ENCODE assay signal across 27 cellular contexts in genomic region chr17:72056155-72056554, GRCh38.
"Had no signal": no experiment of that assay in that cellular context is flagged by ENCODE, and none has a peak within 500 bp of the region (broad histone marks: within the 10 kb centered on the region; RNA-seq: fewer than 3 reads in every experiment).

No MANE protein-coding gene starts in this region.

- H3K4me1 Mint-ChIP-seq: naive B cell; natural killer cell; stimulated activated effector memory CD8-positive, alpha-beta T cell treated with anti-CD3 and anti-CD28 coated beads, Interleukin-12 subunit alpha, Interleukin-12 subunit beta, amount 100 ng/mL, for 72 hours had no signal

- H3K27ac Mint-ChIP-seq: mesothelial cell of epicardium; naive B cell; natural killer cell; nephron progenitor cell; neural progenitor cell; stimulated activated effector memory CD8-positive, alpha-beta T cell treated with anti-CD3 and anti-CD28 coated beads, Interleukin-12 subunit alpha, Interleukin-12 subunit beta, amount 100 ng/mL, for 72 hours; stimulated activated naive CD8-positive, alpha-beta T cell treated with anti-CD3 and anti-CD28 coated beads, Interleukin-15, Interleukin-2, amounts not matched to agents 100 ng/mL and 50 ng/mL, for 24 hours had no signal

- H3K4me3 ChIP-seq: left lung, lower lobe of right lung, neural progenitor cell, prostate gland, skin epidermis, spleen, tibial nerve, upper lobe of left lung, vagina had no signal

- H3K9me3 Mint-ChIP-seq: nephron progenitor cell; stimulated activated naive CD8-positive, alpha-beta T cell treated with anti-CD3 and anti-CD28 coated beads, Interleukin-15, Interleukin-2, amounts not matched to agents 100 ng/mL and 50 ng/mL, for 24 hours had no signal

- DNase-seq: hippocampal formation; kidney glomerular epithelial cell; left colon; left lung; lower lobe of right lung; mesendoderm; naive B cell; natural killer cell; nephron progenitor cell; occipital lobe; retina; right cardiac atrium; spleen; stimulated activated CD4-positive, alpha-beta T cell treated with anti-CD3 and anti-CD28 coated beads, Interleukin-4, amount 100 ng/mL, for 24 hours; stimulated activated naive CD4-positive, alpha-beta T cell; upper lobe of left lung had no signal

- FAIRE-seq: keratinocyte had no signal

- H3K27ac ChIP-seq: left lung, lower lobe of right lung, neural progenitor cell, neutrophil, prostate gland, spleen, tibial nerve, upper lobe of left lung, vagina had no signal

- H3K9ac ChIP-seq: neural progenitor cell had no signal

- H3K9me3 ChIP-seq: left lung, lower lobe of right lung, neutrophil, prostate gland, tibial nerve, upper lobe of left lung, vagina had no signal

- H3K4me2 ChIP-seq: neural progenitor cell had no signal

- H3K4me1 ChIP-seq: left lung, lower lobe of right lung, prostate gland, spleen, upper lobe of left lung, vagina had no signal

- H3K36me3 ChIP-seq: left lung, lower lobe of right lung, neural progenitor cell, neutrophil, prostate gland, spleen, tibial nerve, upper lobe of left lung, vagina had no signal

- H3K4me3 Mint-ChIP-seq: mesothelial cell of epicardium; naive B cell; natural killer cell; nephron progenitor cell; neural progenitor cell; stimulated activated effector memory CD8-positive, alpha-beta T cell treated with anti-CD3 and anti-CD28 coated beads, Interleukin-12 subunit alpha, Interleukin-12 subunit beta, amount 100 ng/mL, for 72 hours; stimulated activated naive CD8-positive, alpha-beta T cell treated with anti-CD3 and anti-CD28 coated beads, Interleukin-15, Interleukin-2, amounts not matched to agents 100 ng/mL and 50 ng/mL, for 24 hours had no signal

- ATAC-seq: left colon; left lung; lower lobe of right lung; natural killer cell; right cardiac atrium; sciatic nerve; stimulated activated effector memory CD8-positive, alpha-beta T cell treated with anti-CD3 and anti-CD28 coated beads, Interleukin-12 subunit alpha, Interleukin-12 subunit beta, amount 100 ng/mL, for 72 hours had no signal

- H3K36me3 Mint-ChIP-seq: mesothelial cell of epicardium; natural killer cell; neural progenitor cell; stimulated activated effector memory CD8-positive, alpha-beta T cell treated with anti-CD3 and anti-CD28 coated beads, Interleukin-12 subunit alpha, Interleukin-12 subunit beta, amount 100 ng/mL, for 72 hours had no signal

- H3K27me3 ChIP-seq: neural progenitor cell, upper lobe of left lung, vagina had no signal
